18 cellular contexts compared by ENCODE assay signal in the genomic region with DNA sequence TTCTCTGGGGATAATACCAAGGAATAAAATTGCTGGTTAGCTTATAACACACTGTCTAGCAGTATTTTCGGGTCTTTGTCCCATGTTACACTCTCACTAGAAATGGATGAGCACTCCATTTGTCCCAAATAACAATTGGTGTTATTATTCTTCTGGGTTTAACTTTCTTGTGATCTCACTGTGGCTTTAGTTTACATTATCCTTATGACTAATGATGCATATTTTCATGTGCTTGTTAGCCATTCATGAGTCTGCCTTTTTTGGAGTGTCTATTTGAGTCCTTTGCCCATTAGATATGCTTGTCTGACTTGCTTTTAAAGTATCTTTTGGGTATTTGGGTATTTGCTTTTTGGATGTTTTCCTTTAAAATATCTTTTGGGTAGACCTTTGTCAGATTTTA.
A peak's percentile ranks its signal among the peaks of the same experiment; 100 is the strongest.
DNase-seq lines count a peak whose midpoint lies in the region; ATAC-seq, FAIRE-seq and TF ChIP-seq lines count a peak whose summit lies in the region.
"Had no signal": no experiment of that assay in that cellular context is flagged by ENCODE, and none has a peak within 500 bp of the region (broad histone marks: within the 10 kb centered on the region; RNA-seq: fewer than 3 reads in every experiment).

No MANE protein-coding gene starts in this region.

- no peaks in the 10 kb centered on the region for H3K27me3 Mint-ChIP-seq in astrocyte (ENCODE audit: low read depth, unreplicated experiment)
- H3K27me3 Mint-ChIP-seq: CD4-positive, alpha-beta T cell had no signal

- no peak for ATAC-seq in HG03045 (IDR thresholded peaks at IDR 0.05; ENCODE audit: unreplicated experiment)
- ATAC-seq in GM21390 (IDR thresholded peaks at IDR 0.05; ENCODE audit: unreplicated experiment) = no peak
- ATAC-seq: GM23338 had no signal

- H3K27ac Mint-ChIP-seq in astrocyte (ENCODE audit: unreplicated experiment) = no peak overlapping the region
- H3K27ac Mint-ChIP-seq: CD4-positive, alpha-beta T cell; GM23338 had no signal

- no peaks in the 10 kb centered on the region for H3K9me3 ChIP-seq in astrocyte (ENCODE audit: insufficient read depth, low read depth, low read length)

- TF ChIP-seq CTCF in astrocyte (IDR thresholded peaks at IDR 0.05; ENCODE audit: insufficient read depth, low read depth, low read length) = no peak
- TF ChIP-seq CTCF in fibroblast of pulmonary artery (IDR thresholded peaks at IDR 0.05; ENCODE audit: low read length, missing control alignments) = no peak

- no peaks in the 10 kb centered on the region for H3K9me3 Mint-ChIP-seq in astrocyte (ENCODE audit: unreplicated experiment)
- H3K9me3 Mint-ChIP-seq: GM23338 had no signal

- H3K4me1 Mint-ChIP-seq in astrocyte (ENCODE audit: low read depth, unreplicated experiment) = no peaks in the 10 kb centered on the region

- H4K20me1 ChIP-seq in astrocyte (ENCODE audit: insufficient read depth, low read length) = no peaks in the 10 kb centered on the region

- H3K27ac ChIP-seq in astrocyte (ENCODE audit: low read depth, low read length) = no peak overlapping the region
- H3K27ac ChIP-seq: SK-N-MC had no signal

- no peak overlapping the region for H3K9ac ChIP-seq in astrocyte (ENCODE audit: low read length)

- peak; percentile 4 for DNase-seq in AG08395 (ENCODE audit: low spot score)
- DNase-seq in HS-5 (ENCODE audit: low read depth) = peak; percentile 18
- DNase-seq in astrocyte (ENCODE audit: low read depth) = peak; percentile 73
- DNase-seq in fibroblast of pulmonary artery (ENCODE audit: low read depth) = peak; percentile 1
- DNase-seq in SK-N-DZ (ENCODE audit: low spot score) = no peak
- DNase-seq in NCI-H1930 (lab: John Stamatoyannopoulos, UW) = no peak
- DNase-seq: CD4-positive, alpha-beta T cell; DMS79; Kasumi-1; MV-4-11; NCI-H1436; NCI-H226; NCI-H526 treated with DMSO at 0.1 percent for 48 hours had no signal

- H3K36me3 ChIP-seq in astrocyte (ENCODE audit: insufficient read depth, low read length) = no peaks in the 10 kb centered on the region

- no peak overlapping the region for H3K4me3 Mint-ChIP-seq in astrocyte (ENCODE audit: unreplicated experiment)
- H3K4me3 Mint-ChIP-seq: CD4-positive, alpha-beta T cell; GM23338 had no signal

- H3K4me3 ChIP-seq in astrocyte (ENCODE audit: insufficient read depth, low read depth, low read length) (no peak overlapping the region), fibroblast of pulmonary artery (replicated peaks; ENCODE audit: low read depth, low read length) (no peak overlapping the region)
- H3K4me3 ChIP-seq: GM23338, SK-N-MC had no signal

- H2AFZ ChIP-seq in astrocyte (ENCODE audit: low read depth, low read length) = no peak overlapping the region
- H2AFZ ChIP-seq: GM23338 had no signal

- FAIRE-seq in astrocyte (lab: Jason Lieb, UNC) = peak; percentile 55
- FAIRE-seq: A204.1 had no signal

- H3K4me1 ChIP-seq in astrocyte (ENCODE audit: insufficient read depth, low read length) = no peaks in the 10 kb centered on the region

- H3K4me2 ChIP-seq in astrocyte (ENCODE audit: low read length) = peak overlapping the region; percentile 14
- H3K4me2 ChIP-seq: GM23338 had no signal

- no peaks in the 10 kb centered on the region for H3K27me3 ChIP-seq in astrocyte (ENCODE audit: insufficient read depth, low read length)

- no peaks in the 10 kb centered on the region for H3K36me3 Mint-ChIP-seq in astrocyte (ENCODE audit: low read depth, unreplicated experiment)

- H3K79me2 ChIP-seq in astrocyte (ENCODE audit: insufficient read depth, low read length) = no peaks in the 10 kb centered on the region

Comparison
In these comparisons a context has a peak if more than half of its experiments do, and no peak if none do; other contexts are left out.
1. DNase-seq: peak in AG08395 (single experiment), HS-5 (single experiment), astrocyte (single experiment) and fibroblast of pulmonary artery (single experiment); none in SK-N-DZ (single experiment) and NCI-H1930 (0 of 2).